In the genomic region with DNA sequence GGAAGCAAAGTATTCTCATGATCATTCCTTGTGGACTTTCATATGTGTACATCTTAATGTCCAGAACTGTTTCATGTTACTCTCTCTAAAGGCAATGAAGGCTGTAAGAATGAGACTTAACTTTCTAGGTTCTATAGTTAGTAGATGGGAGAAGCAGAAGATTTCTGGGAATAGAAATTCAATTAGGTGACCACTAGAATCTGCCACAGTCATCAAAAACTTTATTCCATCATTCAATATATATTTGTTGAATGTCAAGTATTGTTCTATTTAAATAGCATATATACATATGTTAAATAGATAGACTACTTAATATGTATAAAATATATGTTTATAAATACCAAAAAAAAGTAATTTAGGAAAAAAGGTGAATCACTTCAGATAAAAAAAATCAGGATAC, we compare ENCODE assay signal across 9 cellular contexts.
"Had no signal": no experiment of that assay in that cellular context is flagged by ENCODE, and none has a peak within 500 bp of the region (broad histone marks: within the 10 kb centered on the region; RNA-seq: fewer than 3 reads in every experiment).

No MANE protein-coding gene starts in this region.

- DNase-seq: GM23248, GOT3, H7, HFFc6, KBM-7 had no signal

- H3K9ac ChIP-seq: GM23248, KMS-11 had no signal

- ATAC-seq: HCT116 had no signal

- H3K4me3 ChIP-seq: GM23248, HAP-1 had no signal

- H3K36me3 ChIP-seq: HAP-1 had no signal

- H3K4me1 ChIP-seq: HAP-1 had no signal

- H2AFZ ChIP-seq: GM23248 had no signal

- H3K27ac ChIP-seq: GM23248, HL-60, KMS-11 had no signal

- H3K4me2 ChIP-seq: KMS-11 had no signal

- H3K9me3 ChIP-seq: HAP-1 had no signal
